Comparison of ENCODE assay signal across 20 cellular contexts in the genomic region with DNA sequence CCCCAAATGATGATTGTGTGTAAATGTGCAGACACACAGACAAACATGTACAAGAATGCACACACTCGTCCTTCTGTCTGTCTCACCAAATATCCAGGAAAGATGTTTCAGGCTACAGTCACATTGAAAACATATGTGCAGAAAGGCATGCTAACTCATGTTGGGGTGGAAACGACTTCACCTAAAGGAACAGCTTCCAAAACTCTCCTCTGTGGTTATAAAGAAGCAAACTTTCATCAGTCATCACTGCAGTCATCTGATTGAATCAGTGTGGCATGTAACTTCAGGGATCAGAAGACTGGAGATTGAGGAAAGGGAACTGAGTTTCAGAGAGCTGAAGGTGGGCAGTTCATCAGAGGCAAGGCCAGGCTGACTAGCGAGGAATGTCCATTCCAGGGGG.
"Had no signal": no experiment of that assay in that cellular context is flagged by ENCODE, and none has a peak within 500 bp of the region (broad histone marks: within the 10 kb centered on the region; RNA-seq: fewer than 3 reads in every experiment).

No MANE protein-coding gene starts in this region.

- H3K27me3 Mint-ChIP-seq: activated naive CD8-positive, alpha-beta T cell treated with anti-CD3 and anti-CD28 coated beads for 36 hours; stimulated activated naive B cell treated with anti-CD40 and anti-IgM and Interleukin-4, amounts not matched to agents 10 μg/mL and 1 μg/mL and 100 μg/mL, for 72 hours had no signal

- H3K4me3 ChIP-seq: gastrocnemius medialis, right lobe of liver, uterus had no signal

- H3K4me3 Mint-ChIP-seq: activated naive CD8-positive, alpha-beta T cell treated with anti-CD3 and anti-CD28 coated beads for 36 hours; activated T-cell treated with anti-CD3 and anti-CD28 coated beads, Interleukin-2, amount 50 U/mL, for 4 hours; neural crest cell; stimulated activated naive B cell treated with anti-CD40 and anti-IgM and Interleukin-4, amounts not matched to agents 10 μg/mL and 1 μg/mL and 100 μg/mL, for 72 hours had no signal

- H3K4me1 ChIP-seq: gastrocnemius medialis, right lobe of liver, uterus had no signal

- H3K9me3 ChIP-seq: gastrocnemius medialis, right lobe of liver, uterus had no signal

- H3K27me3 ChIP-seq: gastrocnemius medialis, right lobe of liver, uterus had no signal

- H3K9me3 Mint-ChIP-seq: activated naive CD8-positive, alpha-beta T cell treated with anti-CD3 and anti-CD28 coated beads for 36 hours; activated T-cell treated with anti-CD3 and anti-CD28 coated beads, Interleukin-2, amount 50 U/mL, for 4 hours; activated T-helper 2 cell treated with anti-CD3 and anti-CD28 coated beads, Interferon-gamma antibody, Interleukin-2, Interleukin-4, amounts not matched to agents 10 μg/mL and 5 μg/mL and 100 μg/mL, durations not matched to agents 14 hours and 24 hours and 36 hours; neural crest cell; stimulated activated naive B cell treated with anti-CD40 and anti-IgM and Interleukin-4, amounts not matched to agents 10 μg/mL and 1 μg/mL and 100 μg/mL, for 72 hours had no signal

- DNase-seq: activated CD4-positive, alpha-beta T cell treated with anti-CD3 and anti-CD28 coated beads, Interleukin-2, amount 50 U/mL, for 4 hours; activated CD8-positive, alpha-beta memory T cell treated with anti-CD3 and anti-CD28 coated beads, Interleukin-2, amount 50 U/mL, for 48 hours; activated naive CD4-positive, alpha-beta T cell; activated naive CD8-positive, alpha-beta T cell treated with anti-CD3 and anti-CD28 coated beads for 36 hours; activated T-cell treated with anti-CD3 and anti-CD28 coated beads, Interleukin-2, amount 50 U/mL, for 4 hours; amygdala; cortex of kidney; gastrocnemius medialis; hippocampal formation; left cardiac atrium; posterior cingulate gyrus; right lobe of liver; small intestine; stimulated activated CD4-positive, alpha-beta T cell treated with anti-CD3 and anti-CD28 coated beads, Interleukin-2, amount 100 ng/mL, for 24 hours; stimulated activated naive B cell treated with anti-CD40 and anti-IgM and Interleukin-4, amounts not matched to agents 10 μg/mL and 1 μg/mL and 100 μg/mL, for 72 hours; T-helper 1 cell; trophoblast cell; uterus had no signal

- H3K27ac Mint-ChIP-seq: activated naive CD8-positive, alpha-beta T cell treated with anti-CD3 and anti-CD28 coated beads for 36 hours; activated T-helper 2 cell treated with anti-CD3 and anti-CD28 coated beads, Interferon-gamma antibody, Interleukin-2, Interleukin-4, amounts not matched to agents 10 μg/mL and 5 μg/mL and 100 μg/mL, durations not matched to agents 14 hours and 24 hours and 36 hours; stimulated activated naive B cell treated with anti-CD40 and anti-IgM and Interleukin-4, amounts not matched to agents 10 μg/mL and 1 μg/mL and 100 μg/mL, for 72 hours had no signal

- H3K36me3 ChIP-seq: gastrocnemius medialis, right lobe of liver, uterus had no signal

- ATAC-seq: activated T-cell treated with anti-CD3 and anti-CD28 coated beads, Interleukin-2, amount 50 U/mL, for 4 hours; gastrocnemius medialis; left cardiac atrium; right lobe of liver; stimulated activated naive B cell treated with anti-CD40 and anti-IgM and Interleukin-4, amounts not matched to agents 10 μg/mL and 1 μg/mL and 100 μg/mL, for 72 hours had no signal

- H3K27ac ChIP-seq: gastrocnemius medialis, right lobe of liver, uterus had no signal
